1 cellular context compared by ENCODE assay signal in genomic region chr22:42697542-42698013, GRCh38.
A peak's percentile ranks its signal among the peaks of the same experiment; 100 is the strongest.
TF ChIP-seq lines count a peak whose summit lies in the region.

No MANE protein-coding gene starts in this region.

TF ChIP-seq in H1, 55 proteins besides CTCF, POLR2A, EP300 and RAD21:
- no peak for TF ChIP-seq JUND (IDR thresholded peaks at IDR 0.05; ENCODE audit: low read length)
- TF ChIP-seq KDM1A (IDR thresholded peaks at IDR 0.05; ENCODE audit: borderline replicate concordance, low read length), result peak; percentile 28; the same call in 1 of the 2 replicates
- no peak for TF ChIP-seq CREB1 (IDR thresholded peaks at IDR 0.05)
